17 cellular contexts compared by ENCODE assay signal in genomic region chr2:40106061-40106460, GRCh38.
"Had no signal": no experiment of that assay in that cellular context is flagged by ENCODE, and none has a peak within 500 bp of the region (broad histone marks: within the 10 kb centered on the region; RNA-seq: fewer than 3 reads in every experiment).

No MANE protein-coding gene starts in this region.

- H3K4me3 ChIP-seq: psoas muscle, testis had no signal

- H3K36me3 ChIP-seq: neutrophil had no signal

- H3K27me3 ChIP-seq: neutrophil, testis had no signal

- H3K4me1 ChIP-seq: psoas muscle, testis had no signal

- H3K9me3 ChIP-seq: neutrophil, psoas muscle, testis had no signal

- DNase-seq: activated B cell treated with CpG ODN at 0.5 μM for 24 hours; activated CD4-positive, alpha-beta T cell treated with anti-CD3 and anti-CD28 coated beads, Interleukin-2, amount 10 ng/mL, durations not matched to agents 24 days and 14 days; activated CD8-positive, alpha-beta memory T cell treated with anti-CD3 and anti-CD28 coated beads for 24 hours; activated naive CD4-positive, alpha-beta T cell treated with anti-CD3 and anti-CD28 coated beads, Interleukin-2, amount 10 ng/mL, durations not matched to agents 7 days and 5 days; central memory CD4-positive, alpha-beta T cell; cortex of kidney; effector CD8-positive, alpha-beta T cell; glutamatergic neuron; immature natural killer cell; naive thymus-derived CD8-positive, alpha-beta T cell; psoas muscle; stimulated activated CD4-positive, alpha-beta T cell treated with anti-CD3 and anti-CD28 coated beads, Interleukin-15, amount 100 ng/mL, for 24 hours; stimulated activated CD4-positive, alpha-beta T cell treated with anti-CD3 and anti-CD28 coated beads, Interleukin-4, amount 100 ng/mL, for 24 hours; stimulated activated naive CD8-positive, alpha-beta T cell treated with anti-CD3 and anti-CD28 coated beads, Interleukin-15, amount 100 ng/mL, for 72 hours; T-helper 1 cell; testis had no signal

- H3K27ac ChIP-seq: neutrophil, psoas muscle, testis had no signal
